8 cellular contexts compared by ENCODE assay signal in the genomic region with DNA sequence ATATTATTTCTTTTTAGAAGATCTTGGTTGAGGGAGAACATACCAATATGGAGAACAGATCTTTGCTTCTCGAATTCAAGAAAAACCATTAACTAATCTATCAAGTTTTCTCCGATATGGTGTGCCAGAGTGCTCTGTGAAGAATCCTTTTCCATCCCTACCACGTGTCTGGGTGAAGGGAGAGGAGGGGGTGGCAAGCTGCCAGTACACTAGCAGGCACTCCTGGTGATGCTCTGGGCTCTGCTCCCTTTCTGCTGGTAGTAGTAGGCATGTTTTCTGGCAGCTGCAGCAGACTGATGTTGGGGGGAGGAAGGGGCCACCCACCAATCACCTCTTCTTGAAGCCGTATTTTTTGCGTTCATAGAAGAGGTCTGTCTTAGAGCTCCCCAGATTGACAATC. TPM values are rescaled to one million over a fixed set of nuclear protein-coding genes. Genes with fewer than 3 reads are reported as not detected.
DNase-seq lines count a peak whose midpoint lies in the region; ATAC-seq and TF ChIP-seq lines count a peak whose summit lies in the region.
"Not testable (repeated sequence)": the region's sequence is repeated elsewhere in the genome, so short reads cannot be mapped to it uniquely, and the experiment has no call there.

No MANE protein-coding gene starts in this region.

- H3K27ac ChIP-seq in heart right ventricle: not testable (repeated sequence)

- H3K4me3 Mint-ChIP-seq in dendritic cell treated with granulocyte-macrophage colony-stimulating factor and Interleukin-4, amounts not matched to agents 40 ng/mL and 50 ng/mL, for 4 days; stimulated activated naive B cell treated with anti-CD40 and anti-IgM and Interleukin-4, amounts not matched to agents 10 μg/mL and 1 μg/mL and 100 μg/mL, for 72 hours: not testable (repeated sequence)

- TF ChIP-seq CTCF in heart right ventricle (IDR thresholded peaks at IDR 0.05): not testable (repeated sequence)

- not testable (repeated sequence) for H3K4me3 ChIP-seq in heart right ventricle

- ATAC-seq in heart right ventricle: peak in 7 of 8 donors; percentile 51 to 85 (median 72)
- ATAC-seq in stimulated activated naive B cell treated with anti-CD40 and anti-IgM and Interleukin-4, amounts not matched to agents 10 μg/mL and 1 μg/mL and 100 μg/mL, for 72 hours (replicated peaks): not testable (repeated sequence)

- peaks cover 66% of the 10 kb centered on the region for H3K36me3 Mint-ChIP-seq in dendritic cell treated with granulocyte-macrophage colony-stimulating factor and Interleukin-4, amounts not matched to agents 40 ng/mL and 50 ng/mL, for 4 days (ENCODE audit: low read depth)
- peaks cover 25 to 33% of the 10 kb centered on the region in 2 donors for H3K36me3 Mint-ChIP-seq in stimulated activated naive B cell treated with anti-CD40 and anti-IgM and Interleukin-4, amounts not matched to agents 10 μg/mL and 1 μg/mL and 100 μg/mL, for 72 hours

- H3K36me3 ChIP-seq in heart right ventricle: peaks cover 0 to 88% (median 26%) of the 10 kb centered on the region in 9 donors

- H3K4me1 ChIP-seq in heart right ventricle: peaks cover 0 to 11% (median 0%) of the 10 kb centered on the region in 9 donors

- not testable (repeated sequence) for H3K9me3 Mint-ChIP-seq in dendritic cell treated with granulocyte-macrophage colony-stimulating factor and Interleukin-4, amounts not matched to agents 40 ng/mL and 50 ng/mL, for 4 days; stimulated activated naive B cell treated with anti-CD40 and anti-IgM and Interleukin-4, amounts not matched to agents 10 μg/mL and 1 μg/mL and 100 μg/mL, for 72 hours

- not testable (repeated sequence) for H3K9me3 ChIP-seq in heart right ventricle

- peak overlapping the region; percentile 52 for H3K27ac Mint-ChIP-seq in dendritic cell treated with granulocyte-macrophage colony-stimulating factor and Interleukin-4, amounts not matched to agents 40 ng/mL and 50 ng/mL, for 4 days
- peak overlapping the region; percentile 65 for H3K27ac Mint-ChIP-seq in stimulated activated naive B cell treated with anti-CD40 and anti-IgM and Interleukin-4, amounts not matched to agents 10 μg/mL and 1 μg/mL and 100 μg/mL, for 72 hours

- not testable (repeated sequence) for H3K27me3 Mint-ChIP-seq in dendritic cell treated with granulocyte-macrophage colony-stimulating factor and Interleukin-4, amounts not matched to agents 40 ng/mL and 50 ng/mL, for 4 days; stimulated activated naive B cell treated with anti-CD40 and anti-IgM and Interleukin-4, amounts not matched to agents 10 μg/mL and 1 μg/mL and 100 μg/mL, for 72 hours

- peaks cover 18% of the 10 kb centered on the region for H3K4me1 Mint-ChIP-seq in dendritic cell treated with granulocyte-macrophage colony-stimulating factor and Interleukin-4, amounts not matched to agents 40 ng/mL and 50 ng/mL, for 4 days (ENCODE audit: low read depth)
- H3K4me1 Mint-ChIP-seq in stimulated activated naive B cell treated with anti-CD40 and anti-IgM and Interleukin-4, amounts not matched to agents 10 μg/mL and 1 μg/mL and 100 μg/mL, for 72 hours: peaks cover 15 to 33% of the 10 kb centered on the region in 2 donors

- H3K27me3 ChIP-seq in heart right ventricle: not testable (repeated sequence)

- peak; percentile 88 for DNase-seq in Ammon's horn (ENCODE audit: low spot score)
- DNase-seq in NCI-H2196 (lab: John Stamatoyannopoulos, UW; ENCODE audit: unreplicated experiment): peak; percentile 31
- DNase-seq in amygdala (lab: John Stamatoyannopoulos, UW): peak in 40 of 56 donors; percentile 16 to 84 (median 61)
- DNase-seq in heart right ventricle: peak; percentile 55 to 66
- peak; percentile 61 for DNase-seq in inferior parietal cortex (ENCODE audit: extremely low spot score)
- peak; percentile 47 for DNase-seq in occipital lobe (lab: John Stamatoyannopoulos, UW)
- not testable (repeated sequence) for DNase-seq in stimulated activated naive B cell treated with anti-CD40 and anti-IgM and Interleukin-4, amounts not matched to agents 10 μg/mL and 1 μg/mL and 100 μg/mL, for 72 hours

- 51 to 53% methylated on average over 5 of the region's 5 CpGs for WGBS in heart right ventricle, 2 donors

- intact Hi-C loops in dendritic cell treated with granulocyte-macrophage colony-stimulating factor and Interleukin-4, amounts not matched to agents 40 ng/mL and 50 ng/mL, for 4 days (cut with micrococcal nuclease); heart right ventricle (cut with DNase I): not testable (repeated sequence)

RNA-seq across cellular contexts. Expression of a gene that starts 8.4 kb away (rescaled TPM):
- total RNA-seq in heart right ventricle (10 to 100 TPM; 13.3 to 27.2 (median 20.2) TPM), occipital lobe (35.7 TPM)
- polyA plus RNA-seq in heart right ventricle: 10 to 100 TPM; 36.3 to 41.3 TPM

RNA-seq across cellular contexts. Expression of a gene that starts 8.8 kb away (rescaled TPM):
- 1,000 to 10,000 TPM in 1 of 10 donors, 100 to 1,000 TPM in 9; 587 to 1,020 (median 900) TPM for total RNA-seq in heart right ventricle
- polyA plus RNA-seq in heart right ventricle: 100 to 1,000 TPM; 180 to 375 TPM
- total RNA-seq in occipital lobe: 64.4 TPM

RNA-seq across cellular contexts. Expression of a gene that starts 13.5 kb away (rescaled TPM):
- total RNA-seq in heart right ventricle (10 to 100 TPM; 26.4 to 84.9 (median 47.9) TPM), occipital lobe (15.6 TPM)
- polyA plus RNA-seq in heart right ventricle: 10 to 100 TPM; 29.2 to 33.8 TPM
